In the genomic region with DNA sequence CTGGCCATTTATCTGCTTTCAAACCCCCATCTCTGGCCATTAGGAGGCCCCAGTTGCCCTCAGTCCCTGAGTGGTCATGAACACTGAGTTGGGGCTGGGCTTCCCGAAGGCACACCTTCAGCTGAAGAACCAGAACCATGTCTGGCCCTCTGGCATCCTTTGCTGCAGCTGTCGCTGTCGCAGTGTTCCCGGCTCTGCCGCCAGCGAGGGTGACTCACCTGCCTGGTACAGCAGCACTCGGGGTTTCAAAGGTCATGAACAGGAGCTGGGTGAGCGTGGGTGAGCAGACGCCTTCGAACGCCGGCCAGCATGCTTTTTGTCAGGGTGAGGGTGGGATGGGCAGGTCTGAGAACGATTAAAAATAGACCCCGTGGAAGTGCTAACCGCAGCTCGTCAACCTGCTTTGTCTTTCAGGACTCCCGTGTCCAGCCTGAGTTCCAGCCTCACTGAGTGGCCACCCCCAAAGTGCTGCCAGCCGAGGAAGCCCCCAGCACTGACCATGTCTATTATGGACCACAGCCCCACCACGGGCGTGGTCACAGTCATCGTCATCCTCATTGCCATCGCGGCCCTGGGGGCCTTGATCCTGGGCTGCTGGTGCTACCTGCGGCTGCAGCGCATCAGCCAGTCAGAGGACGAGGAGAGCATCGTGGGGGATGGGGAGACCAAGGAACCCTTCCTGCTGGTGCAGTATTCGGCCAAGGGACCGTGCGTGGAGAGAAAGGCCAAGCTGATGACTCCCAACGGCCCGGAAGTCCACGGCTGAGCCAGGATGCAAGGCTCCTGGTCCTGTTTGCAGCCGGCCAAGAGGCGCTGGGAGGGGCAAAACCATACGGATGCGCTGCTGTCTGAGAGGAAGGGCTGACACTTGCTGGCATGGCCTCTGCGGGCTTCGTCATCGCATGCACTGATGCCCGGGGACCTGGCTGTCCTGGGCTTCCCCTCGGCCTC, we compare ENCODE assay signal across 9 cellular contexts. TPM values are rescaled to one million over a fixed set of nuclear protein-coding genes. Genes with fewer than 3 reads are reported as not detected.
DNase-seq lines count a peak whose midpoint lies in the region; ATAC-seq and TF ChIP-seq lines count a peak whose summit lies in the region.
"Had no signal": no experiment of that assay in that cellular context is flagged by ENCODE, and none has a peak within 500 bp of the region (broad histone marks: within the 10 kb centered on the region; RNA-seq: fewer than 3 reads in every experiment).

No MANE protein-coding gene starts in this region.

- peaks cover 91% of the 10 kb centered on the region for H3K4me1 Mint-ChIP-seq in activated naive CD4-positive, alpha-beta T cell treated with anti-CD3 and anti-CD28 coated beads, Interleukin-2, amount 10 ng/mL, durations not matched to agents 7 days and 5 days
- H3K4me1 Mint-ChIP-seq in activated B cell treated with CpG ODN at 0.5 μM for 24 hours, result peaks cover 98% of the 10 kb centered on the region

- ATAC-seq in activated B cell treated with CpG ODN at 0.5 μM for 24 hours (ENCODE audit: low read depth), result no peak
- ATAC-seq in right cardiac atrium, result peak in 1 of 2 donors; percentile 2
- ATAC-seq in HG02588 (IDR thresholded peaks at IDR 0.05; ENCODE audit: unreplicated experiment), result no peak
- ATAC-seq: gastroesophageal sphincter had no signal

- DNase-seq in activated naive CD4-positive, alpha-beta T cell treated with Interleukin-2 at 50 U/mL for 16 hours, result peak; percentile 25
- DNase-seq in activated naive CD4-positive, alpha-beta T cell treated with anti-CD3 and anti-CD28 coated beads, Interleukin-2, amount 10 ng/mL, durations not matched to agents 7 days and 5 days, result no peak
- DNase-seq in activated B cell treated with CpG ODN at 0.5 μM for 24 hours (no peak), right cardiac atrium (peak in 2 of 3 donors; percentile 50 to 55), suprapubic skin (ENCODE audit: low spot score in 2 of 2) (no peak), NCI-H2081 (lab: John Stamatoyannopoulos, UW) (no peak), middle frontal gyrus (ENCODE audit: extremely low spot score, low spot score) (no peak)

- H3K27me3 Mint-ChIP-seq in activated naive CD4-positive, alpha-beta T cell treated with anti-CD3 and anti-CD28 coated beads, Interleukin-2, amount 10 ng/mL, durations not matched to agents 7 days and 5 days, result no peaks in the 10 kb centered on the region
- no peaks in the 10 kb centered on the region for H3K27me3 Mint-ChIP-seq in activated B cell treated with CpG ODN at 0.5 μM for 24 hours

- CTCF ChIA-PET in activated naive CD4-positive, alpha-beta T cell treated with anti-CD3 and anti-CD28 coated beads, Interleukin-2, amount 10 ng/mL, durations not matched to agents 7 days and 5 days (lab: Charles Lee), result interaction anchor here (0.7 kb wide), 1 partner anchor 131 kb away, joined by 6 read pairs; no protein-coding TSS in a partner anchor
- CTCF ChIA-PET in activated B cell treated with CpG ODN at 0.5 μM for 24 hours (lab: Charles Lee), result no interaction called here

- no peak for TF ChIP-seq POLR2A in suprapubic skin (IDR thresholded peaks at IDR 0.05)

- H3K36me3 ChIP-seq in suprapubic skin, result peaks cover 44% of the 10 kb centered on the region

- no peak overlapping the region for H3K27ac Mint-ChIP-seq in activated naive CD4-positive, alpha-beta T cell treated with anti-CD3 and anti-CD28 coated beads, Interleukin-2, amount 10 ng/mL, durations not matched to agents 7 days and 5 days
- H3K27ac Mint-ChIP-seq in activated B cell treated with CpG ODN at 0.5 μM for 24 hours, result peak overlapping the region; percentile 83

- H3K4me1 ChIP-seq in right cardiac atrium (ENCODE audit: control insufficient read depth, insufficient read depth, low read length) (peaks cover 19% of the 10 kb centered on the region), suprapubic skin (peaks cover 84% of the 10 kb centered on the region)

- H3K4me3 Mint-ChIP-seq in activated naive CD4-positive, alpha-beta T cell treated with anti-CD3 and anti-CD28 coated beads, Interleukin-2, amount 10 ng/mL, durations not matched to agents 7 days and 5 days, result no peak overlapping the region
- H3K4me3 Mint-ChIP-seq in activated B cell treated with CpG ODN at 0.5 μM for 24 hours, result peak overlapping the region; percentile 38

- no peaks in the 10 kb centered on the region for H3K9me3 Mint-ChIP-seq in activated naive CD4-positive, alpha-beta T cell treated with anti-CD3 and anti-CD28 coated beads, Interleukin-2, amount 10 ng/mL, durations not matched to agents 7 days and 5 days
- no peaks in the 10 kb centered on the region for H3K9me3 Mint-ChIP-seq in activated B cell treated with CpG ODN at 0.5 μM for 24 hours

- peaks cover 51% of the 10 kb centered on the region for H3K36me3 Mint-ChIP-seq in activated naive CD4-positive, alpha-beta T cell treated with anti-CD3 and anti-CD28 coated beads, Interleukin-2, amount 10 ng/mL, durations not matched to agents 7 days and 5 days
- H3K36me3 Mint-ChIP-seq in activated B cell treated with CpG ODN at 0.5 μM for 24 hours (ENCODE audit: low read depth), result peaks cover 63% of the 10 kb centered on the region

- no peak overlapping the region for H3K27ac ChIP-seq in right cardiac atrium (ENCODE audit: low read length)
- H3K27ac ChIP-seq in suprapubic skin, result peak overlapping the region; percentile 30

- TF ChIP-seq CTCF in activated B cell treated with CpG ODN at 0.5 μM for 24 hours (IDR thresholded peaks at IDR 0.05) (no peak), suprapubic skin (IDR thresholded peaks at IDR 0.05) (no peak)

- POLR2A ChIA-PET in activated B cell treated with CpG ODN at 0.5 μM for 24 hours (lab: Charles Lee), result interaction anchor here (0.7 kb wide), 1 partner anchor 24 kb away, joined by 5 read pairs; no protein-coding TSS in a partner anchor

- no peak overlapping the region for H3K4me3 ChIP-seq in right cardiac atrium (ENCODE audit: low read length)
- H3K4me3 ChIP-seq in suprapubic skin, result no peak overlapping the region
- H3K4me3 ChIP-seq: gastroesophageal sphincter had no signal

- H3K27me3 ChIP-seq in right cardiac atrium (ENCODE audit: control insufficient read depth, insufficient read depth) (no peaks in the 10 kb centered on the region), suprapubic skin (no peaks in the 10 kb centered on the region)
- H3K27me3 ChIP-seq: gastroesophageal sphincter had no signal

- 81% methylated on average over 42 of the region's 42 CpGs for WGBS in right cardiac atrium
- WGBS in suprapubic skin, result 61% methylated on average over 14 of the region's 42 CpGs

- H3K9me3 ChIP-seq in right cardiac atrium (ENCODE audit: control insufficient read depth, low read length) (no peaks in the 10 kb centered on the region), suprapubic skin (no peaks in the 10 kb centered on the region)
- H3K9me3 ChIP-seq: gastroesophageal sphincter had no signal

- intact Hi-C loops in activated B cell treated with CpG ODN at 0.5 μM for 24 hours (cut with micrococcal nuclease) (loop anchor here (10.0 kb wide), 1 partner anchor 801 kb away; a partner anchor contains a TSS), right cardiac atrium (cut with DNase I) (no loop called here)

- TF ChIP-seq EP300 in suprapubic skin (IDR thresholded peaks at IDR 0.05), result no peak

RNA-seq across cellular contexts. Expression of a gene that starts 7.6 kb away (rescaled TPM):
- 31.9 and 32.1 TPM in 2 replicates for total RNA-seq in activated B cell treated with CpG ODN at 0.5 μM for 24 hours
- total RNA-seq in right cardiac atrium, result 10 to 100 TPM; 24.8 to 33.3 (median 26.1) TPM
- 24.4 TPM for polyA plus RNA-seq in right cardiac atrium
- total RNA-seq in suprapubic skin, result 10 to 100 TPM; 17.0 to 32.7 (median 24.6) TPM

Comparison
In these comparisons a context has a peak if more than half of its experiments do, and no peak if none do; other contexts are left out.
1. DNase-seq: peak in activated naive CD4-positive, alpha-beta T cell treated with Interleukin-2 at 50 U/mL for 16 hours (single experiment) and right cardiac atrium (2 of 3); none in activated naive CD4-positive, alpha-beta T cell treated with anti-CD3 and anti-CD28 coated beads, Interleukin-2, amount 10 ng/mL, durations not matched to agents 7 days and 5 days (single experiment), activated B cell treated with CpG ODN at 0.5 μM for 24 hours (single experiment), suprapubic skin (0 of 2), NCI-H2081 (0 of 2) and middle frontal gyrus (single experiment).